Comparison of ENCODE assay signal across 8 cellular contexts in the genomic region with DNA sequence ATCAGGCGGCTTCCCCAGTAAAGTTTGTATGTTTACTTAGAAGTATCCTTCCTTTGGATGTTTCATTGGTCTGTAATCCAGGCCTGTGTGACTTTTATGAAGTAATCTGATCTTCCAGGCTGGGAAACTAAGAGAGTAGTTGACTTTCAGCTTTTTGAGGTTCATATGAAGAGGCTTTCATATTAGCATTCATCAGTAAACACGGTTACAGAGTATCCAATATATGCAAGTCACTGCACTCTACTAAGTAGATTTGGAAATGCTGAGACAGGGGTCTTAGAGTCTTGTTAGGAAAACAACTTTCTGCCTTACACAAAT. TPM values are rescaled to one million over a fixed set of nuclear protein-coding genes. Genes with fewer than 3 reads are reported as not detected.
DNase-seq lines count a peak whose midpoint lies in the region; ATAC-seq and TF ChIP-seq lines count a peak whose summit lies in the region.

No MANE protein-coding gene starts in this region.

- H3K4me1 ChIP-seq in Peyer's patch (peaks cover 0 to 17% (median 6%) of the 10 kb centered on the region in 4 donors), esophagus muscularis mucosa (peaks cover 20 to 35% (median 30%) of the 10 kb centered on the region in 4 donors)

- TF ChIP-seq EP300 in esophagus muscularis mucosa (IDR thresholded peaks at IDR 0.05), result no peak

- H3K9me3 ChIP-seq in Peyer's patch (no peaks in the 10 kb centered on the region), esophagus muscularis mucosa (no peaks in the 10 kb centered on the region)

- H3K27ac ChIP-seq in Peyer's patch (peak overlapping the region; percentile 2 to 96 (median 93)), esophagus muscularis mucosa (replicated peaks in 1 of 4) (peak overlapping the region; percentile 96 to 98 (median 98))

- 0% methylated on average over 2 of the region's 2 CpGs for WGBS in esophagus muscularis mucosa

- no peak for TF ChIP-seq CTCF in Peyer's patch (IDR thresholded peaks at IDR 0.05)
- no peak for TF ChIP-seq CTCF in esophagus muscularis mucosa (IDR thresholded peaks at IDR 0.05)

- H3K36me3 ChIP-seq in Peyer's patch (peaks cover 0 to 19% (median 0%) of the 10 kb centered on the region in 3 donors), esophagus muscularis mucosa (peaks cover 6 to 26% (median 19%) of the 10 kb centered on the region in 4 donors)

- intact Hi-C loops in esophagus muscularis mucosa (cut with DNase I), result no loop called here

- no peak for DNase-seq in Peyer's patch
- no peak for DNase-seq in esophagus muscularis mucosa (ENCODE audit: extremely low spot score)
- DNase-seq in pons (ENCODE audit: low spot score), result peak; percentile 15
- DNase-seq in NCI-H2171 treated with DMSO at 0.1 percent for 48 hours (lab: John Stamatoyannopoulos, UW), result no peak
- DNase-seq in nucleus accumbens (lab: John Stamatoyannopoulos, UW), result no peak
- DNase-seq in anterior cingulate cortex (lab: John Stamatoyannopoulos, UW), result no peak

- H3K27me3 ChIP-seq in Peyer's patch, result no peaks in the 10 kb centered on the region
- no peaks in the 10 kb centered on the region for H3K27me3 ChIP-seq in esophagus muscularis mucosa

- H3K4me3 ChIP-seq in GM08714 (ENCODE audit: low read length), result peak overlapping the region; percentile 86
- H3K4me3 ChIP-seq in Peyer's patch, result peak overlapping the region; percentile 83 to 94 (median 92)
- H3K4me3 ChIP-seq in esophagus muscularis mucosa, result peak overlapping the region; percentile 87 to 97 (median 94)

- ATAC-seq in GM19463 (IDR thresholded peaks at IDR 0.05; ENCODE audit: unreplicated experiment), result no peak

- TF ChIP-seq POLR2A in Peyer's patch (IDR thresholded peaks at IDR 0.05), result no peak
- no peak for TF ChIP-seq POLR2A in esophagus muscularis mucosa (IDR thresholded peaks at IDR 0.05; ENCODE audit: low read depth)

RNA-seq across cellular contexts. Expression of a gene that starts 1.1 kb away (rescaled TPM):
- total RNA-seq in Peyer's patch (10 to 100 TPM; 17.5 to 64.4 (median 32.2) TPM), esophagus muscularis mucosa (10 to 100 TPM; 54.5 to 85.6 (median 61.5) TPM)

RNA-seq across cellular contexts. Expression of a gene that starts 15.0 kb away (rescaled TPM):
- total RNA-seq in Peyer's patch (10 to 100 TPM in 2 of 4 donors, 1 to 10 TPM in 2; 4.3 to 23.1 (median 12.3) TPM), esophagus muscularis mucosa (10 to 100 TPM; 18.4 to 31.8 (median 19.8) TPM)

RNA-seq across cellular contexts. Expression of a gene that starts 15.2 kb away (rescaled TPM):
- total RNA-seq in Peyer's patch (10 to 100 TPM in 3 of 4 donors, 1 to 10 TPM in 1; 9.5 to 33.0 (median 14.5) TPM), esophagus muscularis mucosa (10 to 100 TPM; 22.5 to 62.1 (median 39.6) TPM)
